ENCODE assay signal across 15 cellular contexts in genomic region chr13:75764251-75764650, GRCh38.
A peak's percentile ranks its signal among the peaks of the same experiment; 100 is the strongest.
DNase-seq lines count a peak whose midpoint lies in the region; ATAC-seq and TF ChIP-seq lines count a peak whose summit lies in the region.
"Had no signal": no experiment of that assay in that cellular context is flagged by ENCODE, and none has a peak within 500 bp of the region (broad histone marks: within the 10 kb centered on the region; RNA-seq: fewer than 3 reads in every experiment).

No MANE protein-coding gene starts in this region.

- no peak for TF ChIP-seq POLR2A in GM18505 (IDR thresholded peaks at IDR 0.05; ENCODE audit: borderline replicate concordance, extremely low read depth, insufficient read depth, insufficient read length)

- ATAC-seq in left lobe of liver, result peak; percentile 24
- ATAC-seq in GM18505 (IDR thresholded peaks at IDR 0.05; ENCODE audit: unreplicated experiment), result no peak

- peaks cover 4 to 25% (median 21%) of the 10 kb centered on the region in 3 donors for H3K4me1 ChIP-seq in skeletal muscle tissue (ENCODE audit: control insufficient read depth in 3 of 3, insufficient read depth in 3 of 3, low read length in 3 of 3)

- peak overlapping the region; percentile 62 for H3K27ac ChIP-seq in skeletal muscle tissue (ENCODE audit: low read depth, low read length)
- H3K27ac ChIP-seq: BLaER1 treated with 17β-estradiol and CSF1 and Interleukin-3, amounts not matched to agents 10 nM and 100 nM had no signal

- H3K9ac ChIP-seq in skeletal muscle tissue (ENCODE audit: low read depth in 1 of 3, low read length in 3 of 3), result peak overlapping the region in 1 of 3 donors; percentile 11
- H3K9ac ChIP-seq: BLaER1 treated with 17β-estradiol and CSF1 and Interleukin-3, amounts not matched to agents 10 nM and 100 nM had no signal

- peak overlapping the region; percentile 23 to 68 (median 27) for H3K4me3 ChIP-seq in skeletal muscle tissue (ENCODE audit: low read length in 3 of 3)
- H3K4me3 ChIP-seq: BLaER1 treated with 17β-estradiol and CSF1 and Interleukin-3, amounts not matched to agents 10 nM and 100 nM had no signal

- peak; percentile 29 for DNase-seq in COLO668 (lab: John Stamatoyannopoulos, UW; ENCODE audit: unreplicated experiment)
- DNase-seq in NCI-H446 treated with DMSO at 0.1 percent for 48 hours (lab: John Stamatoyannopoulos, UW), result peak; percentile 77
- DNase-seq in left lobe of liver (ENCODE audit: low spot score), result no peak
- DNase-seq in foreskin melanocyte, result no peak
- DNase-seq in RPMI8226, result no peak
- DNase-seq: activated CD8-positive, alpha-beta memory T cell treated with anti-CD3 and anti-CD28 coated beads for 24 hours; activated effector memory CD4-positive, alpha-beta T cell treated with anti-CD3 and anti-CD28 coated beads, Interleukin-2, amount 50 U/mL, for 16 hours; erythroblast; head of caudate nucleus; kidney; NCI-H146; NCI-H510A treated with DMSO at 0.1 percent for 48 hours had no signal

- no peaks in the 10 kb centered on the region for H3K27me3 ChIP-seq in skeletal muscle tissue (ENCODE audit: control insufficient read depth in 3 of 3, insufficient read depth in 3 of 3, low read length in 3 of 3)
- H3K27me3 ChIP-seq: BLaER1 treated with 17β-estradiol and CSF1 and Interleukin-3, amounts not matched to agents 10 nM and 100 nM had no signal

- H3K9me3 ChIP-seq in skeletal muscle tissue (ENCODE audit: control insufficient read depth in 3 of 3, low read length in 3 of 3), result no peaks in the 10 kb centered on the region
- H3K9me3 ChIP-seq: BLaER1 treated with 17β-estradiol and CSF1 and Interleukin-3, amounts not matched to agents 10 nM and 100 nM had no signal

- no peaks in the 10 kb centered on the region for H3K36me3 ChIP-seq in skeletal muscle tissue (ENCODE audit: control insufficient read depth in 3 of 3, insufficient read depth in 3 of 3, low read length in 3 of 3)
- H3K36me3 ChIP-seq: BLaER1 treated with 17β-estradiol and CSF1 and Interleukin-3, amounts not matched to agents 10 nM and 100 nM had no signal

Comparison
In these comparisons a context has a peak if more than half of its experiments do, and no peak if none do; other contexts are left out.
1. DNase-seq: peak in COLO668 (single experiment) and NCI-H446 treated with DMSO at 0.1 percent for 48 hours (single experiment); none in left lobe of liver (single experiment), foreskin melanocyte (single experiment) and RPMI8226 (single experiment).